ENCODE assay signal across 8 cellular contexts in genomic region chr9:4678679-4679267, GRCh38. TPM values are rescaled to one million over a fixed set of nuclear protein-coding genes. Genes with fewer than 3 reads are reported as not detected.
A peak's percentile ranks its signal among the peaks of the same experiment; 100 is the strongest.
DNase-seq lines count a peak whose midpoint lies in the region; ATAC-seq, FAIRE-seq and TF ChIP-seq lines count a peak whose summit lies in the region.

No MANE protein-coding gene starts in this region.

- no peaks in the 10 kb centered on the region for H3K27me3 ChIP-seq in Peyer's patch

- peak overlapping the region; percentile 91 to 98 (median 97) for H3K27ac ChIP-seq in Peyer's patch

- no peak for TF ChIP-seq POLR2A in Peyer's patch (IDR thresholded peaks at IDR 0.05)

- H3K4me3 ChIP-seq in Peyer's patch (peak overlapping the region; percentile 57 to 89 (median 79)), epithelial cell of esophagus (ENCODE audit: low read length) (peak overlapping the region; percentile 88)

- no peaks in the 10 kb centered on the region for H3K36me3 Mint-ChIP-seq in natural killer cell
- H3K36me3 Mint-ChIP-seq in natural killer cell treated with Interleukin-12 subunit alpha and Interleukin-12 subunit beta and Interleukin-15 and Interleukin-18, amount 100 ng/mL, for 72 hours: no peaks in the 10 kb centered on the region

- H3K27me3 Mint-ChIP-seq in natural killer cell (ENCODE audit: low read depth in 2 of 2): peaks cover 0 to 5% of the 10 kb centered on the region in 2 donors
- H3K27me3 Mint-ChIP-seq in natural killer cell treated with Interleukin-12 subunit alpha and Interleukin-12 subunit beta and Interleukin-15 and Interleukin-18, amount 100 ng/mL, for 72 hours: peaks cover 3 to 7% of the 10 kb centered on the region in 2 donors

- ATAC-seq in natural killer cell (peak in 2 of 3 donors; percentile 15 to 16), HG03045 (IDR thresholded peaks at IDR 0.05; ENCODE audit: unreplicated experiment) (peak; percentile 11)
- no peak for ATAC-seq in natural killer cell treated with Interleukin-12 subunit alpha and Interleukin-12 subunit beta and Interleukin-15 and Interleukin-18, amount 100 ng/mL, for 72 hours

- TF ChIP-seq CTCF in natural killer cell (IDR thresholded peaks at IDR 0.05) (no peak), Peyer's patch (IDR thresholded peaks at IDR 0.05) (no peak), epithelial cell of esophagus (IDR thresholded peaks at IDR 0.05; ENCODE audit: insufficient read depth, low read depth, low read length, missing control alignments) (no peak)

- H3K4me1 ChIP-seq in Peyer's patch: peaks cover 0 to 11% (median 0%) of the 10 kb centered on the region in 4 donors

- intact Hi-C loops in natural killer cell (cut with micrococcal nuclease): loop anchor here (1.0 to 10.0 kb wide), 4 partner anchors 16 to 1154 kb away; partner anchors contain the start of genes AK3, PLPP6, RCL1 and RFX3

- H3K27ac Mint-ChIP-seq in natural killer cell: no peak overlapping the region
- H3K27ac Mint-ChIP-seq in natural killer cell treated with Interleukin-12 subunit alpha and Interleukin-12 subunit beta and Interleukin-15 and Interleukin-18, amount 100 ng/mL, for 72 hours: no peak overlapping the region

- no peak for DNase-seq in natural killer cell
- no peak for DNase-seq in natural killer cell treated with Interleukin-12 subunit alpha and Interleukin-12 subunit beta and Interleukin-15 and Interleukin-18, amount 100 ng/mL, for 72 hours (ENCODE audit: low spot score)
- DNase-seq in Peyer's patch: no peak
- no peak for DNase-seq in epithelial cell of esophagus (ENCODE audit: low read depth)
- peak; percentile 56 for DNase-seq in myocyte (ENCODE audit: low read depth)
- no peak for DNase-seq in foreskin melanocyte
- DNase-seq in frontal cortex (ENCODE audit: low spot score in 2 of 2): no peak

- peaks cover 8% of the 10 kb centered on the region in 2 donors for H3K4me1 Mint-ChIP-seq in natural killer cell
- H3K4me1 Mint-ChIP-seq in natural killer cell treated with Interleukin-12 subunit alpha and Interleukin-12 subunit beta and Interleukin-15 and Interleukin-18, amount 100 ng/mL, for 72 hours (ENCODE audit: low read depth in 2 of 2): peaks cover 6 to 8% of the 10 kb centered on the region in 2 donors

- no peaks in the 10 kb centered on the region for H3K36me3 ChIP-seq in Peyer's patch

- H3K9me3 ChIP-seq in Peyer's patch: no peaks in the 10 kb centered on the region

- no peak for FAIRE-seq in frontal cortex (lab: Jason Lieb, UNC)

- no peaks in the 10 kb centered on the region for H3K9me3 Mint-ChIP-seq in natural killer cell
- no peaks in the 10 kb centered on the region for H3K9me3 Mint-ChIP-seq in natural killer cell treated with Interleukin-12 subunit alpha and Interleukin-12 subunit beta and Interleukin-15 and Interleukin-18, amount 100 ng/mL, for 72 hours

- no peak overlapping the region for H3K4me3 Mint-ChIP-seq in natural killer cell
- no peak overlapping the region for H3K4me3 Mint-ChIP-seq in natural killer cell treated with Interleukin-12 subunit alpha and Interleukin-12 subunit beta and Interleukin-15 and Interleukin-18, amount 100 ng/mL, for 72 hours

RNA-seq across cellular contexts. Expression of gene CDC37L1, which starts 0.6 kb away (rescaled TPM):
- 10 to 100 TPM; 11.6 to 20.1 (median 13.0) TPM for total RNA-seq in natural killer cell
- total RNA-seq in natural killer cell treated with Interleukin-12 subunit alpha and Interleukin-12 subunit beta and Interleukin-15 and Interleukin-18, amount 100 ng/mL, for 72 hours: 10 to 100 TPM in 1 of 2 donors, 1 to 10 TPM in 1; 9.0 to 11.7 TPM
- 10 to 100 TPM; 12.0 to 24.7 (median 19.8) TPM for total RNA-seq in Peyer's patch
- 66.1 and 78.6 TPM in 2 replicates for total RNA-seq in myocyte
- polyA plus RNA-seq in myocyte (2012): 20.2 TPM
- total RNA-seq in frontal cortex: 39.9 TPM

RNA-seq across cellular contexts. Expression of gene SPATA6L, which starts 12.5 kb away (rescaled TPM):
- total RNA-seq in natural killer cell (1 to 10 TPM; 2.0 to 4.7 (median 4.3) TPM), Peyer's patch (10 to 100 TPM; 13.4 to 19.0 (median 16.6) TPM), myocyte (0.16 and 0.21 TPM in 2 replicates), frontal cortex (9.4 TPM)
- 1 to 10 TPM in 1 of 2 donors, under 1 TPM in 1; 0.78 to 2.6 TPM for total RNA-seq in natural killer cell treated with Interleukin-12 subunit alpha and Interleukin-12 subunit beta and Interleukin-15 and Interleukin-18, amount 100 ng/mL, for 72 hours
- polyA plus RNA-seq in myocyte (2012): 0.64 TPM

RNA-seq across cellular contexts. Expression of gene PLPP6, which starts 16.7 kb away (rescaled TPM):
- total RNA-seq in natural killer cell: 1 to 10 TPM; 3.7 to 5.6 (median 3.8) TPM
- 1 to 10 TPM; 3.8 to 5.9 TPM for total RNA-seq in natural killer cell treated with Interleukin-12 subunit alpha and Interleukin-12 subunit beta and Interleukin-15 and Interleukin-18, amount 100 ng/mL, for 72 hours
- 10 to 100 TPM in 3 of 4 donors, 1 to 10 TPM in 1; 7.4 to 27.0 (median 19.7) TPM for total RNA-seq in Peyer's patch
- 3.8 and 4.3 TPM in 2 replicates for total RNA-seq in myocyte
- polyA plus RNA-seq in myocyte (2012): 2.2 TPM
- 16.3 TPM for total RNA-seq in frontal cortex

Comparison
In these comparisons a context has a peak if more than half of its experiments do, and no peak if none do; other contexts are left out.
1. ATAC-seq: peak in natural killer cell (2 of 3) and HG03045 (single experiment); none in natural killer cell treated with Interleukin-12 subunit alpha and Interleukin-12 subunit beta and Interleukin-15 and Interleukin-18, amount 100 ng/mL, for 72 hours (0 of 2).